Comparison of ENCODE assay signal across 2 cellular contexts in the genomic region with DNA sequence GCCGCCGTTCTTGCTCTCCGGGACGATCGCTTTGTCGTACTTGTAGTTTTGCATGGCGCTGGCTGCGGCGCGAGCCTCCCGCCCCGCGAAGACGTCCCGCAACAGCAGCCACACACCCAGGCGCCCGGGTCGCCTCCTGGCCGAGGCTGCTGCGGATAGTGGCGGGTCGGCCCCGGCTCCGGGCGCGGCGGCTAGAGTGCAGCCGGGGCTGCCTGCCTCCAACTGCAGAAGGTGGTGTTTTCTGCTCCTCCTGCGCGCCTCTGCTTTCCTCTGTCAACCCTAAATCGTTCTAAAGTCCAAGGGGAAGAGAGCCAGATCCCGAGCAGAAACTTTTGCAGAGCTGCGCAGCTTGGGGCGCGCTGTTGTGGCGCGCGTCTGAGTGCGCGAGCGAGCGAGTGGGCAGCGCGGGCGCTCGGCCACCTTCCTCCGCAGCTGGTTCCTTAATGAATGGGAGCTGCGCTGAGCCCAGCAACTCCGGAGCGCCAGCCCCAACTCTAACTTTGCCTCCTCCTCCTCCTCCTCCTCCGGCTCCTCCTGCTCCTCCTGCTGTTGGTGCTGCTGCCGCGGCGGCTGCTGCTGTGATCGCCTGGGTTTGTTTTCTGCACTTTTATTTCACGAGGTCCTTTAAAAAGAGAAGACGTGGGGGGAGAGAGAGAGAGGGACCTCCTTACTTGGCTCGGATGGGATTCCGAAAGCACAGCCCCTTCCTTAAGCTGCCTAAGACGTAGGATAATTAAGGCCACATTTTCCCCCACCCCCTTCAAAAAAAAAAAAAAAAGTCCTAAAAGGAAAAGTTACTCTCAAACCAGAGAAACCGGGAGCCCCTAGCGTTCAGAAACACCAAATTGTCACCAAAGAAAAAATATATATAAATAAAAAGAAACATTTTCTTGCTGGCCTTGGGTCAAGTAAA.
TF ChIP-seq lines count a peak whose summit lies in the region.

A gene (minus strand): TSS at position 601 of the 913 bp plus-strand sequence. CDS start 547 bp downstream, at position 54.

TF ChIP-seq in H1, 55 proteins besides CTCF, POLR2A, EP300 and RAD21:
- TF ChIP-seq CEBPB (IDR thresholded peaks at IDR 0.05; ENCODE audit: low read depth, low read length) (0 out of 2 replicates have a peak, but pooled peaks have one; percentile 0), SRF (IDR thresholded peaks at IDR 0.05; ENCODE audit: low read depth, low read length) (0 out of 2 replicates have a peak, but pooled peaks have one; percentile 3), GTF2F1 (IDR thresholded peaks at IDR 0.05; ENCODE audit: borderline replicate concordance, low read depth, low read length) (peak; percentile 81; the same call in 1 of the 2 replicates), SIN3A (conservative IDR thresholded peaks at IDR 0.05 in 1 of 2, IDR thresholded peaks at IDR 0.05 in 1 of 2; ENCODE audit: low read depth in 1 of 2, low read length in 2 of 2) (peak in 1 of 2 experiments; percentile 71; a peak in 2 of 4 replicates), ASH2L (IDR thresholded peaks at IDR 0.05; ENCODE audit: low read length) (peak; percentile 72), FOSL1 (IDR thresholded peaks at IDR 0.05; ENCODE audit: insufficient read depth, low read depth, low read length) (no peak), SIRT6 (IDR thresholded peaks at IDR 0.05; ENCODE audit: low read length) (no peak), TAF1 (IDR thresholded peaks at IDR 0.05; ENCODE audit: low read depth, low read length) (peak; percentile 100), RNF2 (IDR thresholded peaks at IDR 0.05; ENCODE audit: borderline replicate concordance, low read depth, low read length, missing control alignments, poor library complexity, severe bottlenecking) (no peak), CBX5 (IDR thresholded peaks at IDR 0.05; ENCODE audit: low read depth, low read length) (no peak), JUN (IDR thresholded peaks at IDR 0.05; ENCODE audit: low read depth, low read length) (no peak), TAF7 (optimal IDR thresholded peaks at IDR 0.05; ENCODE audit: borderline replicate concordance, low read depth, low read length) (peak; percentile 98), EGR1 (IDR thresholded peaks at IDR 0.05; ENCODE audit: borderline replicate concordance, low read depth, low read length) (no peak), RBBP5 (IDR thresholded peaks at IDR 0.05; ENCODE audit: borderline replicate concordance, low read depth, low read length) (peak; percentile 74), TBP (IDR thresholded peaks at IDR 0.05; ENCODE audit: low read depth, low read length) (peak; percentile 96), SP1 (IDR thresholded peaks at IDR 0.05; ENCODE audit: low read depth, low read length) (peak; percentile 41; the same call in 1 of the 2 replicates), SP4 (IDR thresholded peaks at IDR 0.05; ENCODE audit: low read length) (0 out of 2 replicates have a peak, but pooled peaks have one; percentile 26), KDM4A (IDR thresholded peaks at IDR 0.05; ENCODE audit: low read depth, low read length, severe bottlenecking) (peak; percentile 66), PHF8 (conservative IDR thresholded peaks at IDR 0.05; ENCODE audit: low read depth, low read length) (no peak; the same call in none of the 2 replicates), SAP30 (IDR thresholded peaks at IDR 0.05; ENCODE audit: insufficient read depth, insufficient replicate concordance, low read length) (peak; percentile 48), RFX5 (IDR thresholded peaks at IDR 0.05; ENCODE audit: borderline replicate concordance, low read depth, low read length) (no peak), POLR2AphosphoS5 (IDR thresholded peaks at IDR 0.05; ENCODE audit: low read depth, low read length) (peak; percentile 89), TEAD4 (IDR thresholded peaks at IDR 0.05; ENCODE audit: low read depth, low read length) (0 out of 2 replicates have a peak, but pooled peaks have one; percentile 2), BRCA1 (IDR thresholded peaks at IDR 0.05; ENCODE audit: low read depth, low read length) (no peak), CREB1 (IDR thresholded peaks at IDR 0.05) (peak; percentile 53), NANOG (IDR thresholded peaks at IDR 0.05; ENCODE audit: insufficient read depth, low read depth, low read length, poor library complexity, severe bottlenecking) (no peak)

TF ChIP-seq in liver, 16 proteins besides CTCF, POLR2A, EP300 and RAD21:
- TF ChIP-seq HNF4G (IDR thresholded peaks at IDR 0.05), result no peak
- TF ChIP-seq JUND (IDR thresholded peaks at IDR 0.05), result peak in 1 of 2 donors; percentile 4
- TF ChIP-seq FOXA2 (IDR thresholded peaks at IDR 0.05), result no peak
- TF ChIP-seq YY1 (IDR thresholded peaks at IDR 0.05), result peak; percentile 77
- TF ChIP-seq, protein P1, sequence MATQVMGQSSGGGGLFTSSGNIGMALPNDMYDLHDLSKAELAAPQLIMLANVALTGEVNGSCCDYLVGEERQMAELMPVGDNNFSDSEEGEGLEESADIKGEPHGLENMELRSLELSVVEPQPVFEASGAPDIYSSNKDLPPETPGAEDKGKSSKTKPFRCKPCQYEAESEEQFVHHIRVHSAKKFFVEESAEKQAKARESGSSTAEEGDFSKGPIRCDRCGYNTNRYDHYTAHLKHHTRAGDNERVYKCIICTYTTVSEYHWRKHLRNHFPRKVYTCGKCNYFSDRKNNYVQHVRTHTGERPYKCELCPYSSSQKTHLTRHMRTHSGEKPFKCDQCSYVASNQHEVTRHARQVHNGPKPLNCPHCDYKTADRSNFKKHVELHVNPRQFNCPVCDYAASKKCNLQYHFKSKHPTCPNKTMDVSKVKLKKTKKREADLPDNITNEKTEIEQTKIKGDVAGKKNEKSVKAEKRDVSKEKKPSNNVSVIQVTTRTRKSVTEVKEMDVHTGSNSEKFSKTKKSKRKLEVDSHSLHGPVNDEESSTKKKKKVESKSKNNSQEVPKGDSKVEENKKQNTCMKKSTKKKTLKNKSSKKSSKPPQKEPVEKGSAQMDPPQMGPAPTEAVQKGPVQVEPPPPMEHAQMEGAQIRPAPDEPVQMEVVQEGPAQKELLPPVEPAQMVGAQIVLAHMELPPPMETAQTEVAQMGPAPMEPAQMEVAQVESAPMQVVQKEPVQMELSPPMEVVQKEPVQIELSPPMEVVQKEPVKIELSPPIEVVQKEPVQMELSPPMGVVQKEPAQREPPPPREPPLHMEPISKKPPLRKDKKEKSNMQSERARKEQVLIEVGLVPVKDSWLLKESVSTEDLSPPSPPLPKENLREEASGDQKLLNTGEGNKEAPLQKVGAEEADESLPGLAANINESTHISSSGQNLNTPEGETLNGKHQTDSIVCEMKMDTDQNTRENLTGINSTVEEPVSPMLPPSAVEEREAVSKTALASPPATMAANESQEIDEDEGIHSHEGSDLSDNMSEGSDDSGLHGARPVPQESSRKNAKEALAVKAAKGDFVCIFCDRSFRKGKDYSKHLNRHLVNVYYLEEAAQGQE (IDR thresholded peaks at IDR 0.05), result peak; percentile 92
- TF ChIP-seq EGR1 (IDR thresholded peaks at IDR 0.05; ENCODE audit: low read depth in 2 of 2), result peak in 1 of 2 donors; percentile 16
- TF ChIP-seq GABPA (IDR thresholded peaks at IDR 0.05 in 1 of 2, conservative IDR thresholded peaks at IDR 0.05 in 1 of 2), result no peak
- TF ChIP-seq FOXA1 (IDR thresholded peaks at IDR 0.05), result no peak
- TF ChIP-seq, protein P2, sequence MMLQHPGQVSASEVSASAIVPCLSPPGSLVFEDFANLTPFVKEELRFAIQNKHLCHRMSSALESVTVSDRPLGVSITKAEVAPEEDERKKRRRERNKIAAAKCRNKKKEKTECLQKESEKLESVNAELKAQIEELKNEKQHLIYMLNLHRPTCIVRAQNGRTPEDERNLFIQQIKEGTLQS (IDR thresholded peaks at IDR 0.05), result no peak
- peak; percentile 26 to 30 for TF ChIP-seq RXRA (IDR thresholded peaks at IDR 0.05)
- TF ChIP-seq TAF1 (conservative IDR thresholded peaks at IDR 0.05), result peak; percentile 99
- TF ChIP-seq, protein P3, sequence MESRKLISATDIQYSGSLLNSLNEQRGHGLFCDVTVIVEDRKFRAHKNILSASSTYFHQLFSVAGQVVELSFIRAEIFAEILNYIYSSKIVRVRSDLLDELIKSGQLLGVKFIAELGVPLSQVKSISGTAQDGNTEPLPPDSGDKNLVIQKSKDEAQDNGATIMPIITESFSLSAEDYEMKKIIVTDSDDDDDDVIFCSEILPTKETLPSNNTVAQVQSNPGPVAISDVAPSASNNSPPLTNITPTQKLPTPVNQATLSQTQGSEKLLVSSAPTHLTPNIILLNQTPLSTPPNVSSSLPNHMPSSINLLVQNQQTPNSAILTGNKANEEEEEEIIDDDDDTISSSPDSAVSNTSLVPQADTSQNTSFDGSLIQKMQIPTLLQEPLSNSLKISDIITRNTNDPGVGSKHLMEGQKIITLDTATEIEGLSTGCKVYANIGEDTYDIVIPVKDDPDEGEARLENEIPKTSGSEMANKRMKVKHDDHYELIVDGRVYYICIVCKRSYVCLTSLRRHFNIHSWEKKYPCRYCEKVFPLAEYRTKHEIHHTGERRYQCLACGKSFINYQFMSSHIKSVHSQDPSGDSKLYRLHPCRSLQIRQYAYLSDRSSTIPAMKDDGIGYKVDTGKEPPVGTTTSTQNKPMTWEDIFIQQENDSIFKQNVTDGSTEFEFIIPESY (IDR thresholded peaks at IDR 0.05), result no peak
- TF ChIP-seq HNF4A (conservative IDR thresholded peaks at IDR 0.05), result peak in 1 of 2 donors; percentile 38
- TF ChIP-seq, protein P4, sequence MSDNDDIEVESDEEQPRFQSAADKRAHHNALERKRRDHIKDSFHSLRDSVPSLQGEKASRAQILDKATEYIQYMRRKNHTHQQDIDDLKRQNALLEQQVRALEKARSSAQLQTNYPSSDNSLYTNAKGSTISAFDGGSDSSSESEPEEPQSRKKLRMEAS (IDR thresholded peaks at IDR 0.05), result peak; percentile 34
- TF ChIP-seq NR2F2 (IDR thresholded peaks at IDR 0.05), result peak; percentile 42
- TF ChIP-seq SP1 (IDR thresholded peaks at IDR 0.05), result peak; percentile 50
